In genomic region chr12:56682323-56682722, GRCh38 we compare ENCODE assay signal across 1 cellular context.
TF ChIP-seq lines count a peak whose summit lies in the region.

No MANE protein-coding gene starts in this region.

TF ChIP-seq in K562, 482 proteins besides CTCF, POLR2A, EP300 and RAD21:
- TF ChIP-seq ZNF609 (CRISPR knock-in tag; IDR thresholded peaks at IDR 0.05; ENCODE audit: borderline replicate concordance) (no peak), ARID1B (IDR thresholded peaks at IDR 0.05) (no peak), ZNF274 (IDR thresholded peaks at IDR 0.05; ENCODE audit: borderline replicate concordance, low read depth, low read length) (no peak), MYC (IDR thresholded peaks at IDR 0.05; ENCODE audit: low read depth, low read length) (no peak), MYC (CRISPR knock-in tag; IDR thresholded peaks at IDR 0.05; ENCODE audit: borderline replicate concordance, low read depth) (no peak), ZNF511 (CRISPR knock-in tag; IDR thresholded peaks at IDR 0.05) (no peak), SREBF2 (CRISPR knock-in tag; IDR thresholded peaks at IDR 0.05) (no peak), ZNF444 (CRISPR knock-in tag; IDR thresholded peaks at IDR 0.05) (no peak), THRA (IDR thresholded peaks at IDR 0.05) (no peak)
